31 cellular contexts compared by ENCODE assay signal in genomic region chr13:109330941-109331340, GRCh38.
A peak's percentile ranks its signal among the peaks of the same experiment; 100 is the strongest.
DNase-seq lines count a peak whose midpoint lies in the region; ATAC-seq, FAIRE-seq and TF ChIP-seq lines count a peak whose summit lies in the region.
"Had no signal": no experiment of that assay in that cellular context is flagged by ENCODE, and none has a peak within 500 bp of the region (broad histone marks: within the 10 kb centered on the region; RNA-seq: fewer than 3 reads in every experiment).

No MANE protein-coding gene starts in this region.

- peaks cover 6% of the 10 kb centered on the region for H3K27me3 Mint-ChIP-seq in glutamatergic neuron (ENCODE audit: unreplicated experiment)
- H3K27me3 Mint-ChIP-seq: B cell, memory B cell, type B pancreatic cell had no signal

- intact Hi-C loops in thyroid gland (cut with DNase I) (no loop called here), kidney (cut with DNase I) (no loop called here)

- peaks cover 45% of the 10 kb centered on the region for H3K4me1 Mint-ChIP-seq in glutamatergic neuron (ENCODE audit: low read depth, unreplicated experiment)
- H3K4me1 Mint-ChIP-seq: activated naive CD4-positive, alpha-beta T cell treated with anti-CD3 and anti-CD28 coated beads, Interleukin-2, amount 50 U/mL, for 24 hours; activated T-helper 17 cell treated with anti-CD3 and anti-CD28 coated beads, Interleukin-2, amount 50 U/mL, for 72 hours; B cell; memory B cell had no signal

- H3K9me3 ChIP-seq in thyroid gland (no peaks in the 10 kb centered on the region), kidney (ENCODE audit: control insufficient read depth in 1 of 2, low read length in 2 of 2) (no peaks in the 10 kb centered on the region)
- H3K9me3 ChIP-seq: esophagus squamous epithelium, right atrium auricular region, spleen had no signal

- H3K9me3 Mint-ChIP-seq in glutamatergic neuron (ENCODE audit: unreplicated experiment): peaks cover 15% of the 10 kb centered on the region
- H3K9me3 Mint-ChIP-seq: activated naive CD4-positive, alpha-beta T cell treated with anti-CD3 and anti-CD28 coated beads, Interleukin-2, amount 50 U/mL, for 24 hours; activated T-helper 17 cell treated with anti-CD3 and anti-CD28 coated beads, Interleukin-2, amount 50 U/mL, for 72 hours; dendritic cell treated with granulocyte-macrophage colony-stimulating factor and Interleukin-4, amounts not matched to agents 40 ng/mL and 50 ng/mL, for 4 days; endodermal cell; memory B cell; T-helper 1 cell treated with Interleukin-12 subunit alpha and Interleukin-12 subunit beta and Interleukin-4 antibody, amounts not matched to agents 30 μg/mL and 1 μg/mL, for 36 hours; type B pancreatic cell had no signal

- no peak overlapping the region for H3K27ac ChIP-seq in thyroid gland
- H3K27ac ChIP-seq in kidney (ENCODE audit: low read depth in 2 of 2, low read length in 2 of 2): no peak overlapping the region
- H3K27ac ChIP-seq: esophagus squamous epithelium, right atrium auricular region, spleen had no signal

- H3K4me3 Mint-ChIP-seq in glutamatergic neuron (ENCODE audit: unreplicated experiment): no peak overlapping the region
- H3K4me3 Mint-ChIP-seq: activated naive CD4-positive, alpha-beta T cell treated with anti-CD3 and anti-CD28 coated beads, Interleukin-2, amount 50 U/mL, for 24 hours; activated T-helper 17 cell treated with anti-CD3 and anti-CD28 coated beads, Interleukin-2, amount 50 U/mL, for 72 hours; B cell; dendritic cell treated with granulocyte-macrophage colony-stimulating factor and Interleukin-4, amounts not matched to agents 40 ng/mL and 50 ng/mL, for 4 days; endodermal cell; memory B cell; T-helper 1 cell treated with Interleukin-12 subunit alpha and Interleukin-12 subunit beta and Interleukin-4 antibody, amounts not matched to agents 30 μg/mL and 1 μg/mL, for 36 hours; type B pancreatic cell had no signal

- FAIRE-seq in bronchial epithelial cell (lab: Jason Lieb, UNC) (no peak), kidney (lab: Jason Lieb, UNC) (no peak)
- FAIRE-seq: A204.1, H1, TTC549 had no signal

- H3K27me3 ChIP-seq in bronchial epithelial cell (ENCODE audit: control insufficient read depth, insufficient read depth, low read length) (no peaks in the 10 kb centered on the region), thyroid gland (peaks cover 4% of the 10 kb centered on the region)
- H3K27me3 ChIP-seq: esophagus squamous epithelium, right atrium auricular region had no signal

- no peaks in the 10 kb centered on the region for H3K36me3 Mint-ChIP-seq in glutamatergic neuron (ENCODE audit: unreplicated experiment)
- H3K36me3 Mint-ChIP-seq: activated naive CD4-positive, alpha-beta T cell treated with anti-CD3 and anti-CD28 coated beads, Interleukin-2, amount 50 U/mL, for 24 hours; memory B cell; type B pancreatic cell had no signal

- no peaks in the 10 kb centered on the region for H3K4me1 ChIP-seq in thyroid gland
- H3K4me1 ChIP-seq in kidney (ENCODE audit: control insufficient read depth in 1 of 2, insufficient read depth in 1 of 2, low read depth in 1 of 2, low read length in 2 of 2): no peaks in the 10 kb centered on the region
- H3K4me1 ChIP-seq: esophagus squamous epithelium, right atrium auricular region, spleen had no signal

- H3K27ac Mint-ChIP-seq in glutamatergic neuron (ENCODE audit: unreplicated experiment): peak overlapping the region; percentile 92
- H3K27ac Mint-ChIP-seq: activated naive CD4-positive, alpha-beta T cell treated with anti-CD3 and anti-CD28 coated beads, Interleukin-2, amount 50 U/mL, for 24 hours; activated T-helper 17 cell treated with anti-CD3 and anti-CD28 coated beads, Interleukin-2, amount 50 U/mL, for 72 hours; B cell; dendritic cell treated with granulocyte-macrophage colony-stimulating factor and Interleukin-4, amounts not matched to agents 40 ng/mL and 50 ng/mL, for 4 days; endodermal cell; memory B cell; T-helper 1 cell treated with Interleukin-12 subunit alpha and Interleukin-12 subunit beta and Interleukin-4 antibody, amounts not matched to agents 30 μg/mL and 1 μg/mL, for 36 hours; type B pancreatic cell had no signal

- ATAC-seq in GM21619 (IDR thresholded peaks at IDR 0.05; ENCODE audit: unreplicated experiment): no peak
- ATAC-seq: activated T-helper 17 cell treated with anti-CD3 and anti-CD28 coated beads, Interleukin-2, amount 50 U/mL, for 72 hours had no signal

- H3K4me3 ChIP-seq in bronchial epithelial cell (ENCODE audit: low read depth, low read length) (no peak overlapping the region), thyroid gland (replicated peaks in 1 of 3) (no peak overlapping the region), kidney (ENCODE audit: low read length in 2 of 2) (no peak overlapping the region)
- H3K4me3 ChIP-seq: esophagus squamous epithelium, right atrium auricular region, spleen had no signal

- peak; percentile 31 for DNase-seq in AG08396 (ENCODE audit: low spot score)
- peak; percentile 41 for DNase-seq in HS-5 (ENCODE audit: low read depth)
- DNase-seq in bronchial epithelial cell (ENCODE audit: low read depth): peak; percentile 44
- DNase-seq in glutamatergic neuron: no peak
- no peak for DNase-seq in thyroid gland
- DNase-seq in inferior parietal cortex (ENCODE audit: extremely low spot score): no peak
- DNase-seq in kidney: no peak
- DNase-seq: activated CD4-positive, alpha-beta T cell treated with anti-CD3 and anti-CD28 coated beads, Interleukin-2, amount 50 U/mL, for 48 hours; activated CD8-positive, alpha-beta memory T cell treated with anti-CD3 and anti-CD28 coated beads, Interleukin-2, amount 50 U/mL, for 4 hours; aorta; central memory CD4-positive, alpha-beta T cell; endodermal cell; esophagus squamous epithelium; head of caudate nucleus; KG1; MM.1S; NCI-H2029; RPMI8226; spleen had no signal

- no peak overlapping the region for H3K9ac ChIP-seq in kidney (ENCODE audit: low read length in 2 of 2)

- no peak for TF ChIP-seq CTCF in bronchial epithelial cell (IDR thresholded peaks at IDR 0.05; ENCODE audit: insufficient read depth, low read length, severe bottlenecking)
- TF ChIP-seq CTCF in glutamatergic neuron (IDR thresholded peaks at IDR 0.05; ENCODE audit: partially characterized antibody, unreplicated experiment): no peak
- no peak for TF ChIP-seq CTCF in thyroid gland (IDR thresholded peaks at IDR 0.05)
- TF ChIP-seq CTCF in kidney (IDR thresholded peaks at IDR 0.05; ENCODE audit: borderline replicate concordance, extremely low read depth, insufficient read depth): no peak

- H3K36me3 ChIP-seq in bronchial epithelial cell (ENCODE audit: control insufficient read depth, insufficient read depth, low read length) (no peaks in the 10 kb centered on the region), thyroid gland (no peaks in the 10 kb centered on the region), kidney (ENCODE audit: control insufficient read depth in 1 of 2, insufficient read depth in 2 of 2, low read length in 2 of 2) (no peaks in the 10 kb centered on the region)
- H3K36me3 ChIP-seq: esophagus squamous epithelium, right atrium auricular region, spleen had no signal

- TF ChIP-seq POLR2A in thyroid gland (IDR thresholded peaks at IDR 0.05): no peak

- 94 to 97% methylated on average over 2 of the region's 2 CpGs for WGBS in thyroid gland, 2 donors

Comparison
In these comparisons a context has a peak if more than half of its experiments do, and no peak if none do; other contexts are left out.
1. DNase-seq: peak in AG08396 (single experiment), HS-5 (single experiment) and bronchial epithelial cell (single experiment); none in glutamatergic neuron (single experiment), thyroid gland (0 of 2), inferior parietal cortex (single experiment) and kidney (single experiment).